Comparison of ENCODE assay signal across 8 cellular contexts in genomic region chr12:63151061-63151897, GRCh38. TPM values are rescaled to one million over a fixed set of nuclear protein-coding genes. Genes with fewer than 3 reads are reported as not detected.
DNase-seq lines count a peak whose midpoint lies in the region; ATAC-seq lines count a peak whose summit lies in the region.

Gene AVPR1A, minus strand, starts transcription at chr12:63151201. Its CDS starts 365 bp downstream, at chr12:63150836.

- intact Hi-C loops in activated CD4-positive, alpha-beta T cell treated with anti-CD3 and anti-CD28 coated beads for 36 hours (cut with DNase I, micrococcal nuclease) = loop anchor here in 1 of 2 experiments (5.0 kb wide), 1 partner anchor 651 kb away; no protein-coding TSS in a partner anchor
- intact Hi-C loops in left ventricle myocardium superior (cut with micrococcal nuclease) = no loop called here
- intact Hi-C loops in sciatic nerve (cut with DNase I) = no loop called here

- POLR2A ChIA-PET in activated CD4-positive, alpha-beta T cell treated with anti-CD3 and anti-CD28 coated beads for 36 hours (lab: Charles Lee) = no interaction called here
- POLR2A ChIA-PET in activated CD8-positive, alpha-beta T cell treated with anti-CD3 and anti-CD28 coated beads, Interleukin-2, amount 10 ng/mL, durations not matched to agents 7 days and 5 days (lab: Charles Lee) = no interaction called here

- no peaks in the 10 kb centered on the region for H3K9me3 Mint-ChIP-seq in activated CD4-positive, alpha-beta T cell treated with anti-CD3 and anti-CD28 coated beads for 36 hours (ENCODE audit: low read depth)
- H3K9me3 Mint-ChIP-seq in activated CD8-positive, alpha-beta T cell treated with anti-CD3 and anti-CD28 coated beads, Interleukin-2, amount 10 ng/mL, durations not matched to agents 7 days and 5 days (ENCODE audit: insufficient read depth) = no peaks in the 10 kb centered on the region

- H3K36me3 Mint-ChIP-seq in activated CD4-positive, alpha-beta T cell treated with anti-CD3 and anti-CD28 coated beads for 36 hours (ENCODE audit: low read depth) = no peaks in the 10 kb centered on the region
- H3K36me3 Mint-ChIP-seq in activated CD8-positive, alpha-beta T cell treated with anti-CD3 and anti-CD28 coated beads, Interleukin-2, amount 10 ng/mL, durations not matched to agents 7 days and 5 days (ENCODE audit: low read depth) = peaks cover 6% of the 10 kb centered on the region

- peaks cover 19% of the 10 kb centered on the region for H3K4me1 Mint-ChIP-seq in activated CD4-positive, alpha-beta T cell treated with anti-CD3 and anti-CD28 coated beads for 36 hours
- H3K4me1 Mint-ChIP-seq in activated CD8-positive, alpha-beta T cell treated with anti-CD3 and anti-CD28 coated beads, Interleukin-2, amount 10 ng/mL, durations not matched to agents 7 days and 5 days (ENCODE audit: low read depth) = peaks cover 11% of the 10 kb centered on the region

- ATAC-seq in activated CD4-positive, alpha-beta T cell treated with anti-CD3 and anti-CD28 coated beads for 36 hours = no peak
- ATAC-seq in activated CD8-positive, alpha-beta T cell treated with anti-CD3 and anti-CD28 coated beads, Interleukin-2, amount 10 ng/mL, durations not matched to agents 7 days and 5 days = no peak
- ATAC-seq in left ventricle myocardium superior (peak; percentile 78), sciatic nerve (peak; percentile 46), GM19324 (IDR thresholded peaks at IDR 0.05; ENCODE audit: low FRiP score, unreplicated experiment) (no peak)

- H3K4me3 Mint-ChIP-seq in activated CD4-positive, alpha-beta T cell treated with anti-CD3 and anti-CD28 coated beads for 36 hours = peak within 1 kb of the TSS; percentile 12
- H3K4me3 Mint-ChIP-seq in activated CD8-positive, alpha-beta T cell treated with anti-CD3 and anti-CD28 coated beads, Interleukin-2, amount 10 ng/mL, durations not matched to agents 7 days and 5 days = peak within 1 kb of the TSS; percentile 40

- H3K27ac Mint-ChIP-seq in activated CD4-positive, alpha-beta T cell treated with anti-CD3 and anti-CD28 coated beads for 36 hours = no peak within 1 kb of the TSS
- H3K27ac Mint-ChIP-seq in activated CD8-positive, alpha-beta T cell treated with anti-CD3 and anti-CD28 coated beads, Interleukin-2, amount 10 ng/mL, durations not matched to agents 7 days and 5 days = no peak within 1 kb of the TSS

- CTCF ChIA-PET in activated CD4-positive, alpha-beta T cell treated with anti-CD3 and anti-CD28 coated beads for 36 hours (lab: Charles Lee) = interaction anchor here (0.6 to 2.2 kb wide), 12 partner anchors 9 to 1579 kb away, joined by 3 to 11 read pairs (median 3); no protein-coding TSS in a partner anchor
- CTCF ChIA-PET in activated CD8-positive, alpha-beta T cell treated with anti-CD3 and anti-CD28 coated beads, Interleukin-2, amount 10 ng/mL, durations not matched to agents 7 days and 5 days (lab: Charles Lee) = interaction anchor here (0.6 to 1.4 kb wide), 6 partner anchors 10 to 319 kb away, joined by 3 to 6 read pairs (median 4); no protein-coding TSS in a partner anchor

- DNase-seq in activated CD4-positive, alpha-beta T cell treated with anti-CD3 and anti-CD28 coated beads for 36 hours = peak; percentile 15
- no peak for DNase-seq in activated CD4-positive, alpha-beta T cell treated with anti-CD3 and anti-CD28 coated beads, Interleukin-2, amount 50 U/mL, for 4 hours
- DNase-seq in activated CD8-positive, alpha-beta T cell treated with anti-CD3 and anti-CD28 coated beads, Interleukin-2, amount 10 ng/mL, durations not matched to agents 7 days and 5 days = no peak
- no peak for DNase-seq in left ventricle myocardium superior
- no peak for DNase-seq in sciatic nerve (ENCODE audit: low spot score)
- DNase-seq in hippocampal formation (lab: John Stamatoyannopoulos, UW) = no peak
- DNase-seq in RPMI8226 = no peak

- H3K27me3 Mint-ChIP-seq in activated CD4-positive, alpha-beta T cell treated with anti-CD3 and anti-CD28 coated beads for 36 hours = peaks cover 53% of the 10 kb centered on the region
- H3K27me3 Mint-ChIP-seq in activated CD8-positive, alpha-beta T cell treated with anti-CD3 and anti-CD28 coated beads, Interleukin-2, amount 10 ng/mL, durations not matched to agents 7 days and 5 days (ENCODE audit: low read depth) = peaks cover 47% of the 10 kb centered on the region

RNA-seq across cellular contexts. Expression of gene AVPR1A, which starts in this region (rescaled TPM):
- total RNA-seq in activated CD4-positive, alpha-beta T cell treated with anti-CD3 and anti-CD28 coated beads for 36 hours = not detected
- total RNA-seq in activated CD8-positive, alpha-beta T cell treated with anti-CD3 and anti-CD28 coated beads, Interleukin-2, amount 10 ng/mL, durations not matched to agents 7 days and 5 days = not detected
- total RNA-seq in left ventricle myocardium superior (1.9 TPM), sciatic nerve (3.9 TPM)

Comparison
In these comparisons a context has a peak if more than half of its experiments do, and no peak if none do; other contexts are left out.
1. Peak in DNase-seq in activated CD4-positive, alpha-beta T cell treated with anti-CD3 and anti-CD28 coated beads for 36 hours; RNA of the gene not detected or under 1 TPM.
2. ATAC-seq: peak in left ventricle myocardium superior (single experiment) and sciatic nerve (single experiment); none in activated CD4-positive, alpha-beta T cell treated with anti-CD3 and anti-CD28 coated beads for 36 hours (single experiment), activated CD8-positive, alpha-beta T cell treated with anti-CD3 and anti-CD28 coated beads, Interleukin-2, amount 10 ng/mL, durations not matched to agents 7 days and 5 days (single experiment) and GM19324 (single experiment).